11 cellular contexts compared by ENCODE assay signal in genomic region chr1:24640288-24640687, GRCh38. TPM values are rescaled to one million over a fixed set of nuclear protein-coding genes. Genes with fewer than 3 reads are reported as not detected.
DNase-seq lines count a peak whose midpoint lies in the region; ATAC-seq and TF ChIP-seq lines count a peak whose summit lies in the region.
"Had no signal": no experiment of that assay in that cellular context is flagged by ENCODE, and none has a peak within 500 bp of the region (broad histone marks: within the 10 kb centered on the region; RNA-seq: fewer than 3 reads in every experiment).

No MANE protein-coding gene starts in this region.

- H3K27ac Mint-ChIP-seq in CD8-positive, alpha-beta T cell, result peak overlapping the region; percentile 55

- H3K9me3 Mint-ChIP-seq in CD8-positive, alpha-beta T cell, result no peaks in the 10 kb centered on the region

- no peaks in the 10 kb centered on the region for H3K27me3 ChIP-seq in CD8-positive, alpha-beta T cell (ENCODE audit: insufficient read depth, low read length)
- H3K27me3 ChIP-seq in adrenal gland, result no peaks in the 10 kb centered on the region

- POLR2A ChIA-PET in CD8-positive, alpha-beta T cell (lab: Charles Lee), result no interaction called here

- peaks cover 24% of the 10 kb centered on the region for H3K4me1 ChIP-seq in CD8-positive, alpha-beta T cell (ENCODE audit: insufficient read depth, low read length)
- H3K4me1 ChIP-seq in adrenal gland (replicated peaks in 1 of 2) (peaks cover 13 to 20% of the 10 kb centered on the region in 2 donors), mucosa of descending colon (ENCODE audit: low read depth) (peaks cover 15% of the 10 kb centered on the region)

- H3K4me1 Mint-ChIP-seq in CD8-positive, alpha-beta T cell (ENCODE audit: low read depth), result peaks cover 21% of the 10 kb centered on the region

- H3K4me3 Mint-ChIP-seq in CD8-positive, alpha-beta T cell, result no peak overlapping the region

- intact Hi-C loops in CD8-positive, alpha-beta T cell (cut with DNase I, micrococcal nuclease), result loop anchor here (5.0 to 10.0 kb wide), 4 partner anchors 595 to 1275 kb away; partner anchors contain the start of genes MACO1 (in 1 of the 2), SRSF10 (in 1 of the 2), SYF2 (in 1 of the 2) and ZNF436 (in 1 of the 2)
- intact Hi-C loops in adrenal gland (cut with DNase I) (no loop called here), mucosa of descending colon (cut with DNase I, micrococcal nuclease) (no loop called here)

- no peaks in the 10 kb centered on the region for H3K36me3 ChIP-seq in CD8-positive, alpha-beta T cell (ENCODE audit: insufficient read depth, low read length)
- H3K36me3 ChIP-seq in adrenal gland (replicated peaks in 1 of 2) (no peaks in the 10 kb centered on the region), mucosa of descending colon (ENCODE audit: low read depth) (no peaks in the 10 kb centered on the region)

- DNase-seq in DMS79 treated with DMSO at 0.1 percent for 48 hours (lab: John Stamatoyannopoulos, UW), result peak; percentile 31
- DNase-seq in DMS79 (lab: John Stamatoyannopoulos, UW), result no peak
- no peak for DNase-seq in CD8-positive, alpha-beta T cell
- DNase-seq in adrenal gland, result peak in 6 of 7 donors; percentile 35 to 68 (median 44)
- peak in 2 of 3 donors; percentile 28 to 33 for DNase-seq in mucosa of descending colon
- DNase-seq in superior temporal gyrus (ENCODE audit: extremely low spot score), result no peak
- no peak for DNase-seq in D341Med (ENCODE audit: low spot score)
- DNase-seq: SHP77 treated with DMSO at 0.1 percent for 48 hours; stimulated activated naive CD8-positive, alpha-beta T cell treated with anti-CD3 and anti-CD28 coated beads, Interleukin-15, Interleukin-2, amounts not matched to agents 100 U/mL and 50 U/mL, for 24 hours had no signal

- no peak for TF ChIP-seq CTCF in CD8-positive, alpha-beta T cell (IDR thresholded peaks at IDR 0.05)
- TF ChIP-seq CTCF in adrenal gland (IDR thresholded peaks at IDR 0.05) (no peak), mucosa of descending colon (IDR thresholded peaks at IDR 0.05) (no peak)

- H3K27me3 Mint-ChIP-seq in CD8-positive, alpha-beta T cell (ENCODE audit: low read depth), result no peaks in the 10 kb centered on the region

- peaks cover 19% of the 10 kb centered on the region for H3K36me3 Mint-ChIP-seq in CD8-positive, alpha-beta T cell

- no peaks in the 10 kb centered on the region for H3K9me3 ChIP-seq in CD8-positive, alpha-beta T cell (ENCODE audit: low read length)
- no peaks in the 10 kb centered on the region for H3K9me3 ChIP-seq in adrenal gland (replicated peaks in 1 of 3)
- H3K9me3 ChIP-seq in mucosa of descending colon, result no peaks in the 10 kb centered on the region
- H3K9me3 ChIP-seq: A549 had no signal

- TF ChIP-seq POLR2A in adrenal gland (IDR thresholded peaks at IDR 0.05), result no peak

- 65 to 74% (median 67%) methylated on average over 7 of the region's 7 CpGs for WGBS in adrenal gland, 4 donors

- no peak overlapping the region for H3K27ac ChIP-seq in CD8-positive, alpha-beta T cell (ENCODE audit: low read depth, low read length)
- H3K27ac ChIP-seq in adrenal gland, result no peak overlapping the region
- H3K27ac ChIP-seq: A549 had no signal

- no peak overlapping the region for H3K4me3 ChIP-seq in CD8-positive, alpha-beta T cell (ENCODE audit: low read depth, low read length)
- H3K4me3 ChIP-seq in adrenal gland (no peak overlapping the region), mucosa of descending colon (no peak overlapping the region)
- H3K4me3 ChIP-seq: A549 had no signal

- no peak for ATAC-seq in CD8-positive, alpha-beta T cell
- ATAC-seq in mucosa of descending colon, result no peak
- ATAC-seq in GM18502 (IDR thresholded peaks at IDR 0.05; ENCODE audit: poor library complexity, unreplicated experiment), result no peak
- ATAC-seq: A549; stimulated activated naive CD8-positive, alpha-beta T cell treated with anti-CD3 and anti-CD28 coated beads, Interleukin-15, Interleukin-2, amounts not matched to agents 100 U/mL and 50 U/mL, for 24 hours had no signal

- CTCF ChIA-PET in CD8-positive, alpha-beta T cell (lab: Charles Lee), result interaction anchor here (0.8 to 8.1 kb wide), 4 partner anchors 8 to 441 kb away, joined by 3 to 79 read pairs (median 6); partner anchors contain the start of gene NIPAL3

RNA-seq across cellular contexts. Expression of gene SRRM1, which starts 2.8 kb away (rescaled TPM):
- total RNA-seq in CD8-positive, alpha-beta T cell, result 100 to 1,000 TPM; 460 to 474 TPM
- total RNA-seq in adrenal gland (100 to 1,000 TPM in 3 of 8 donors, 10 to 100 TPM in 5; 30.0 to 121 (median 94.6) TPM), mucosa of descending colon (100 to 1,000 TPM; 117 to 131 (median 120) TPM)
- polyA plus RNA-seq in adrenal gland, result 10 to 100 TPM; 47.3 to 82.0 (median 78.6) TPM

Comparison
In these comparisons a context has a peak if more than half of its experiments do, and no peak if none do; other contexts are left out.
1. DNase-seq: peak in DMS79 treated with DMSO at 0.1 percent for 48 hours (single experiment), adrenal gland (6 of 7) and mucosa of descending colon (2 of 3); none in DMS79 (single experiment), CD8-positive, alpha-beta T cell (0 of 7), superior temporal gyrus (single experiment) and D341Med (single experiment).
2. intact Hi-C loops: an anchor here in CD8-positive, alpha-beta T cell (5.0 to 10.0 kb wide); none called in adrenal gland and mucosa of descending colon.